8 cellular contexts compared by ENCODE assay signal in genomic region chr2:53768233-53768542, GRCh38. TPM values are rescaled to one million over a fixed set of nuclear protein-coding genes. Genes with fewer than 3 reads are reported as not detected.
DNase-seq lines count a peak whose midpoint lies in the region; ATAC-seq and TF ChIP-seq lines count a peak whose summit lies in the region.

No MANE protein-coding gene starts in this region.

- H3K27ac Mint-ChIP-seq in activated T-helper 17 cell treated with anti-CD3 and anti-CD28 coated beads, Interleukin-2, amount 50 U/mL, for 72 hours: peak overlapping the region; percentile 91

- H3K4me3 ChIP-seq in H7 (ENCODE audit: insufficient read depth, low read depth, low read length) (peak overlapping the region; percentile 83), LNCaP clone FGC (ENCODE audit: low read depth, low read length) (peak overlapping the region; percentile 80), left ventricle myocardium inferior (peak overlapping the region; percentile 79), skeletal muscle cell (ENCODE audit: low read depth, low read length) (peak overlapping the region; percentile 79)

- H3K9me3 Mint-ChIP-seq in activated T-helper 17 cell treated with anti-CD3 and anti-CD28 coated beads, Interleukin-2, amount 50 U/mL, for 72 hours: no peaks in the 10 kb centered on the region

- H3K9me3 ChIP-seq in left ventricle myocardium inferior (replicated peaks): no peaks in the 10 kb centered on the region

- DNase-seq in activated CD4-positive, CD25-positive, alpha-beta regulatory T cell (lab: John Stamatoyannopoulos, UW): no peak
- DNase-seq in H7 (no peak), LNCaP clone FGC (ENCODE audit: low read depth) (no peak), left ventricle myocardium inferior (no peak), skeletal muscle cell (ENCODE audit: low read depth) (no peak), NCI-H1417 treated with DMSO at 0.1 percent for 48 hours (lab: John Stamatoyannopoulos, UW) (no peak)

- H3K36me3 Mint-ChIP-seq in activated T-helper 17 cell treated with anti-CD3 and anti-CD28 coated beads, Interleukin-2, amount 50 U/mL, for 72 hours (ENCODE audit: low read depth): peaks cover 29% of the 10 kb centered on the region

- H3K4me1 ChIP-seq in left ventricle myocardium inferior: peaks cover 25% of the 10 kb centered on the region

- H3K27me3 ChIP-seq in H7 (ENCODE audit: control insufficient read depth, insufficient read depth, low read length): no peaks in the 10 kb centered on the region
- no peaks in the 10 kb centered on the region for H3K27me3 ChIP-seq in left ventricle myocardium inferior (ENCODE audit: low read depth)

- H3K4me1 Mint-ChIP-seq in activated T-helper 17 cell treated with anti-CD3 and anti-CD28 coated beads, Interleukin-2, amount 50 U/mL, for 72 hours: peaks cover 15% of the 10 kb centered on the region

- intact Hi-C loops in left ventricle myocardium inferior (cut with micrococcal nuclease): no loop called here

- TF ChIP-seq CTCF in LNCaP clone FGC (IDR thresholded peaks at IDR 0.05; ENCODE audit: control insufficient read depth, extremely low read depth, insufficient read depth): no peak
- TF ChIP-seq CTCF in left ventricle myocardium inferior (IDR thresholded peaks at IDR 0.05; ENCODE audit: borderline replicate concordance): no peak

- H3K27me3 Mint-ChIP-seq in activated T-helper 17 cell treated with anti-CD3 and anti-CD28 coated beads, Interleukin-2, amount 50 U/mL, for 72 hours: no peaks in the 10 kb centered on the region

- ATAC-seq in activated CD4-positive, CD25-positive, alpha-beta regulatory T cell treated with anti-CD3 and anti-CD28 coated beads, Interleukin-2, amount 50 U/mL, for 24 hours: peak; percentile 56 to 58
- ATAC-seq in activated T-helper 17 cell treated with anti-CD3 and anti-CD28 coated beads, Interleukin-2, amount 50 U/mL, for 72 hours (replicated peaks): peak; percentile 78

- peak overlapping the region; percentile 93 for H3K4me3 Mint-ChIP-seq in activated T-helper 17 cell treated with anti-CD3 and anti-CD28 coated beads, Interleukin-2, amount 50 U/mL, for 72 hours

- H3K27ac ChIP-seq in left ventricle myocardium inferior (replicated peaks): peak overlapping the region; percentile 85

- H3K36me3 ChIP-seq in H7 (replicated peaks; ENCODE audit: control insufficient read depth, insufficient read depth, low read length) (no peaks in the 10 kb centered on the region; the same call in none of the 2 replicates), left ventricle myocardium inferior (peaks cover 7% of the 10 kb centered on the region)

RNA-seq across cellular contexts. Expression of gene CHAC2, which starts 0.6 kb away (rescaled TPM):
- total RNA-seq in H7 (2014; rRNA removed; shearing (Covaris generic)): 12.1 and 18.9 TPM in 2 replicates
- 10 to 100 TPM in 1 of 2 donors, 1 to 10 TPM in 1; 3.3 to 17.7 TPM for total RNA-seq in activated T-helper 17 cell treated with anti-CD3 and anti-CD28 coated beads, Interleukin-2, amount 50 U/mL, for 72 hours
- 3.8 TPM for total RNA-seq in left ventricle myocardium inferior

RNA-seq across cellular contexts. Expression of gene ASB3, which starts 18.6 kb away (rescaled TPM):
- total RNA-seq in H7 (2014; rRNA removed; shearing (Covaris generic)): 49.2 and 54.2 TPM in 2 replicates
- total RNA-seq in activated T-helper 17 cell treated with anti-CD3 and anti-CD28 coated beads, Interleukin-2, amount 50 U/mL, for 72 hours: 10 to 100 TPM; 27.6 to 28.8 TPM
- 11.4 TPM for total RNA-seq in left ventricle myocardium inferior

RNA-seq across cellular contexts. Expression of gene ERLEC1, which starts 18.7 kb away (rescaled TPM):
- 31.0 and 44.0 TPM in 2 replicates for total RNA-seq in H7 (2014; rRNA removed; shearing (Covaris generic))
- total RNA-seq in activated T-helper 17 cell treated with anti-CD3 and anti-CD28 coated beads, Interleukin-2, amount 50 U/mL, for 72 hours: 10 to 100 TPM; 14.6 to 23.5 TPM
- 44.3 TPM for total RNA-seq in left ventricle myocardium inferior
